18 cellular contexts compared by ENCODE assay signal in genomic region chr19:55092423-55093318, GRCh38. TPM values are rescaled to one million over a fixed set of nuclear protein-coding genes. Genes with fewer than 3 reads are reported as not detected.
DNase-seq lines count a peak whose midpoint lies in the region; ATAC-seq and TF ChIP-seq lines count a peak whose summit lies in the region.
"Had no signal": no experiment of that assay in that cellular context is flagged by ENCODE, and none has a peak within 500 bp of the region (broad histone marks: within the 10 kb centered on the region; RNA-seq: fewer than 3 reads in every experiment).

No MANE protein-coding gene starts in this region.

- no peak for DNase-seq in stimulated activated naive CD8-positive, alpha-beta T cell treated with anti-CD3 and anti-CD28 coated beads, Interleukin-15, amount 100 ng/mL, for 72 hours
- no peak for DNase-seq in stimulated activated naive CD8-positive, alpha-beta T cell treated with anti-CD3 and anti-CD28 coated beads, Interleukin-15, Interleukin-2, amounts not matched to agents 100 U/mL and 50 U/mL, for 24 hours
- DNase-seq in iPS-NIHi7 (ENCODE audit: extremely low spot score) (peak; percentile 77), testis (peak; percentile 13), COR-L47 (lab: John Stamatoyannopoulos, UW) (no peak), NCI-H82 treated with DMSO at 0.1 percent for 48 hours (lab: John Stamatoyannopoulos, UW; ENCODE audit: unreplicated experiment) (no peak)
- DNase-seq: 8988T; CD4-positive, alpha-beta T cell; DND-41; NCI-H1417 treated with DMSO at 0.1 percent for 48 hours; NCI-H1930; NCI-H69; NK-92 treated with Interleukin-12 subunit alpha and Interleukin-12 subunit beta, amount 100 ng/mL, for 24 hours; RPMI8226 had no signal

- TF ChIP-seq CTCF in testis (IDR thresholded peaks at IDR 0.05) = no peak

- 71% methylated on average over 45 of the region's 49 CpGs; no CpG with 5 or more reads in 1 of the 2 donors for WGBS in testis, 2 donors

- H3K9me3 ChIP-seq in testis = no peaks in the 10 kb centered on the region
- H3K9me3 ChIP-seq: BE2C had no signal

- intact Hi-C loops in testis (cut with DNase I; ENCODE audit: low total_unique reads) = no loop called here

- peak; percentile 40 for ATAC-seq in stimulated activated naive CD8-positive, alpha-beta T cell treated with anti-CD3 and anti-CD28 coated beads, Interleukin-15, amount 100 ng/mL, for 72 hours
- ATAC-seq in stimulated activated naive CD8-positive, alpha-beta T cell treated with anti-CD3 and anti-CD28 coated beads, Interleukin-15, Interleukin-2, amounts not matched to agents 100 U/mL and 50 U/mL, for 24 hours = no peak
- ATAC-seq in esophagus mucosa = peak; percentile 2
- no peak for ATAC-seq in GM18502 (IDR thresholded peaks at IDR 0.05; ENCODE audit: poor library complexity, unreplicated experiment)

- H3K4me1 Mint-ChIP-seq in stimulated activated naive CD8-positive, alpha-beta T cell treated with anti-CD3 and anti-CD28 coated beads, Interleukin-15, amount 100 ng/mL, for 72 hours = peaks cover 23% of the 10 kb centered on the region

- no peaks in the 10 kb centered on the region for H3K9me3 Mint-ChIP-seq in stimulated activated naive CD8-positive, alpha-beta T cell treated with anti-CD3 and anti-CD28 coated beads, Interleukin-15, amount 100 ng/mL, for 72 hours
- H3K9me3 Mint-ChIP-seq: CD4-positive, alpha-beta T cell had no signal

- H3K27ac ChIP-seq in testis = no peak overlapping the region

- TF ChIP-seq POLR2A in testis (IDR thresholded peaks at IDR 0.05) = no peak

- H3K27me3 Mint-ChIP-seq in stimulated activated naive CD8-positive, alpha-beta T cell treated with anti-CD3 and anti-CD28 coated beads, Interleukin-15, amount 100 ng/mL, for 72 hours = peaks cover 23% of the 10 kb centered on the region

- no peak overlapping the region for H3K27ac Mint-ChIP-seq in stimulated activated naive CD8-positive, alpha-beta T cell treated with anti-CD3 and anti-CD28 coated beads, Interleukin-15, amount 100 ng/mL, for 72 hours
- H3K27ac Mint-ChIP-seq: CD4-positive, alpha-beta T cell had no signal

- H3K4me1 ChIP-seq in testis = peaks cover 1% of the 10 kb centered on the region
- H3K4me1 ChIP-seq: BE2C had no signal

- H3K36me3 ChIP-seq in testis (ENCODE audit: low read depth, missing control alignments) = no peaks in the 10 kb centered on the region

- no peak overlapping the region for H3K4me3 Mint-ChIP-seq in stimulated activated naive CD8-positive, alpha-beta T cell treated with anti-CD3 and anti-CD28 coated beads, Interleukin-15, amount 100 ng/mL, for 72 hours
- H3K4me3 Mint-ChIP-seq: CD4-positive, alpha-beta T cell had no signal

- H3K27me3 ChIP-seq in testis = no peaks in the 10 kb centered on the region

- no peak overlapping the region for H3K4me3 ChIP-seq in testis

RNA-seq across cellular contexts. Expression of gene EPS8L1, which starts 17.0 kb away (rescaled TPM):
- total RNA-seq in esophagus mucosa (199 TPM), testis (1 to 10 TPM; 3.4 to 3.6 TPM)
- polyA plus RNA-seq in testis (ENCODE audit: insufficient read depth, low read depth, low replicate concordance) = 13.3 TPM

RNA-seq across cellular contexts. Expression of gene PPP1R12C, which starts 24.8 kb away (rescaled TPM):
- 33.3 TPM for total RNA-seq in esophagus mucosa
- total RNA-seq in testis = 100 to 1,000 TPM; 184 to 206 TPM
- polyA plus RNA-seq in testis (ENCODE audit: insufficient read depth, low read depth, low replicate concordance) = 220 TPM

RNA-seq across cellular contexts. Expression of gene RDH13, which starts 29.7 kb away (rescaled TPM):
- total RNA-seq in esophagus mucosa (33.7 TPM), testis (10 to 100 TPM; 22.5 to 24.3 TPM)
- polyA plus RNA-seq in testis (ENCODE audit: insufficient read depth, low read depth, low replicate concordance) = 13.9 TPM

RNA-seq across cellular contexts. Expression of gene GP6, which starts 54.6 kb away (rescaled TPM):
- total RNA-seq in esophagus mucosa (0.40 TPM), testis (1 to 10 TPM; 1.1 to 3.2 TPM)
- 5.3 TPM for polyA plus RNA-seq in testis (ENCODE audit: insufficient read depth, low read depth, low replicate concordance)
- total RNA-seq: H4 had no signal

RNA-seq across cellular contexts. Expression of gene TNNT1, which starts 56.3 kb away (rescaled TPM):
- total RNA-seq in esophagus mucosa = 9.4 TPM
- 10 to 100 TPM; 13.0 to 14.5 TPM for total RNA-seq in testis
- 84.0 TPM for polyA plus RNA-seq in testis (ENCODE audit: insufficient read depth, low read depth, low replicate concordance)
- total RNA-seq: CD4-positive, alpha-beta T cell had no signal

Comparison
In these comparisons a context has a peak if more than half of its experiments do, and no peak if none do; other contexts are left out.
1. ATAC-seq: peak in stimulated activated naive CD8-positive, alpha-beta T cell treated with anti-CD3 and anti-CD28 coated beads, Interleukin-15, amount 100 ng/mL, for 72 hours (single experiment) and esophagus mucosa (single experiment); none in stimulated activated naive CD8-positive, alpha-beta T cell treated with anti-CD3 and anti-CD28 coated beads, Interleukin-15, Interleukin-2, amounts not matched to agents 100 U/mL and 50 U/mL, for 24 hours (single experiment) and GM18502 (single experiment).
2. DNase-seq: peak in iPS-NIHi7 (single experiment) and testis (single experiment); none in stimulated activated naive CD8-positive, alpha-beta T cell treated with anti-CD3 and anti-CD28 coated beads, Interleukin-15, amount 100 ng/mL, for 72 hours (0 of 2), stimulated activated naive CD8-positive, alpha-beta T cell treated with anti-CD3 and anti-CD28 coated beads, Interleukin-15, Interleukin-2, amounts not matched to agents 100 U/mL and 50 U/mL, for 24 hours (single experiment), COR-L47 (single experiment) and NCI-H82 treated with DMSO at 0.1 percent for 48 hours (single experiment).
3. RNA of gene EPS8L1, which starts 17.0 kb away (total RNA-seq): 199 TPM in esophagus mucosa (single experiment); 3.4 to 3.6 TPM in testis; every median in the first group is over 10 times any median in the second.